Comparison of ENCODE assay signal across 28 cellular contexts in genomic region chr10:77304192-77304591, GRCh38.
"Had no signal": no experiment of that assay in that cellular context is flagged by ENCODE, and none has a peak within 500 bp of the region (broad histone marks: within the 10 kb centered on the region; RNA-seq: fewer than 3 reads in every experiment).

No MANE protein-coding gene starts in this region.

- H3K36me3 ChIP-seq: neural progenitor cell, ovary, right lobe of liver, sigmoid colon, suprapubic skin, tibial artery, transverse colon, upper lobe of right lung, uterus had no signal

- DNase-seq: naive B cell; natural killer cell; occipital lobe; ovary; posterior cingulate gyrus; psoas muscle; right cardiac atrium; right lobe of liver; sigmoid colon; small intestine; stimulated activated CD4-positive, alpha-beta T cell treated with anti-CD3 and anti-CD28 coated beads, Interleukin-1b, Interleukin-23, amount 100 ng/mL, for 48 hours; stimulated activated CD4-positive, alpha-beta T cell treated with anti-CD3 and anti-CD28 coated beads, Interleukin-4, amount 100 ng/mL, for 24 hours; stimulated activated naive B cell treated with anti-CD40 and anti-IgM and Interleukin-4, amounts not matched to agents 10 μg/mL and 1 μg/mL and 100 μg/mL, for 72 hours; stimulated activated naive CD4-positive, alpha-beta T cell treated with Interleukin-2 at 50 U/mL for 16 hours; substantia nigra; testis; tibial artery; transverse colon; upper lobe of right lung; uterus had no signal

- H3K36me3 Mint-ChIP-seq: natural killer cell; neural progenitor cell; stimulated activated effector memory CD8-positive, alpha-beta T cell treated with anti-CD3 and anti-CD28 coated beads, Interleukin-12 subunit alpha, Interleukin-12 subunit beta, amount 100 ng/mL, for 72 hours; stimulated activated naive B cell treated with anti-CD40 and anti-IgM and Interleukin-4, amounts not matched to agents 10 μg/mL and 1 μg/mL and 100 μg/mL, for 72 hours; type B pancreatic cell had no signal

- H3K27me3 ChIP-seq: neural progenitor cell, ovary, right lobe of liver, sigmoid colon, testis, tibial artery, transverse colon, upper lobe of right lung, uterus had no signal

- ATAC-seq: natural killer cell; psoas muscle; right cardiac atrium; right lobe of liver; stimulated activated effector memory CD8-positive, alpha-beta T cell treated with anti-CD3 and anti-CD28 coated beads, Interleukin-12 subunit alpha, Interleukin-12 subunit beta, amount 100 ng/mL, for 72 hours; stimulated activated naive B cell treated with anti-CD40 and anti-IgM and Interleukin-4, amounts not matched to agents 10 μg/mL and 1 μg/mL and 100 μg/mL, for 72 hours; upper lobe of right lung had no signal

- H3K27ac ChIP-seq: neural progenitor cell, ovary, parathyroid adenoma, psoas muscle, right lobe of liver, sigmoid colon, suprapubic skin, testis, tibial artery, transverse colon, upper lobe of right lung had no signal

- H3K4me1 Mint-ChIP-seq: naive B cell; neural progenitor cell; stimulated activated effector memory CD8-positive, alpha-beta T cell treated with anti-CD3 and anti-CD28 coated beads, Interleukin-12 subunit alpha, Interleukin-12 subunit beta, amount 100 ng/mL, for 72 hours; stimulated activated naive B cell treated with anti-CD40 and anti-IgM and Interleukin-4, amounts not matched to agents 10 μg/mL and 1 μg/mL and 100 μg/mL, for 72 hours had no signal

- H3K9me3 ChIP-seq: ovary, psoas muscle, right lobe of liver, sigmoid colon, testis, tibial artery, transverse colon, upper lobe of right lung, uterus had no signal

- H3K4me3 Mint-ChIP-seq: natural killer cell; nephron; neural progenitor cell; stimulated activated effector memory CD8-positive, alpha-beta T cell treated with anti-CD3 and anti-CD28 coated beads, Interleukin-12 subunit alpha, Interleukin-12 subunit beta, amount 100 ng/mL, for 72 hours; stimulated activated naive B cell treated with anti-CD40 and anti-IgM and Interleukin-4, amounts not matched to agents 10 μg/mL and 1 μg/mL and 100 μg/mL, for 72 hours; stimulated activated naive CD8-positive, alpha-beta T cell treated with anti-CD3 and anti-CD28 coated beads, Interleukin-15, Interleukin-2, amounts not matched to agents 100 ng/mL and 50 ng/mL, for 24 hours; type B pancreatic cell had no signal

- H3K9me3 Mint-ChIP-seq: nephron, neural progenitor cell, type B pancreatic cell had no signal

- H3K27ac Mint-ChIP-seq: naive B cell; natural killer cell; nephron; neural progenitor cell; progenitor cell of endocrine pancreas; stimulated activated effector memory CD8-positive, alpha-beta T cell treated with anti-CD3 and anti-CD28 coated beads, Interleukin-12 subunit alpha, Interleukin-12 subunit beta, amount 100 ng/mL, for 72 hours; stimulated activated naive B cell treated with anti-CD40 and anti-IgM and Interleukin-4, amounts not matched to agents 10 μg/mL and 1 μg/mL and 100 μg/mL, for 72 hours; stimulated activated naive CD8-positive, alpha-beta T cell treated with anti-CD3 and anti-CD28 coated beads, Interleukin-15, Interleukin-2, amounts not matched to agents 100 ng/mL and 50 ng/mL, for 24 hours; type B pancreatic cell had no signal

- H3K4me3 ChIP-seq: neural progenitor cell, ovary, psoas muscle, right lobe of liver, sigmoid colon, suprapubic skin, testis, tibial artery, transverse colon, upper lobe of right lung, uterus had no signal

- H3K4me1 ChIP-seq: neural progenitor cell, parathyroid adenoma, psoas muscle, suprapubic skin, testis, transverse colon, upper lobe of right lung had no signal
